ENCODE assay signal across 1 cellular context in genomic region chr9:27362447-27363210, GRCh38.
TF ChIP-seq lines count a peak whose summit lies in the region.

No MANE protein-coding gene starts in this region.

TF ChIP-seq in GM23338, 12 proteins besides CTCF, POLR2A, EP300 and RAD21 (continued from another document):
- TF ChIP-seq ZNF462 (CRISPR knock-in tag; IDR thresholded peaks at IDR 0.05) (no peak), ETS1 (IDR thresholded peaks at IDR 0.05) (no peak), EZH2phosphoT487 (IDR thresholded peaks at IDR 0.05; ENCODE audit: unreplicated experiment) (no peak), ZNF114 (CRISPR knock-in tag; IDR thresholded peaks at IDR 0.05) (no peak), CREB1 (CRISPR knock-in tag; IDR thresholded peaks at IDR 0.05; ENCODE audit: low read depth) (no peak)
